ENCODE assay signal across 17 cellular contexts in the genomic region with DNA sequence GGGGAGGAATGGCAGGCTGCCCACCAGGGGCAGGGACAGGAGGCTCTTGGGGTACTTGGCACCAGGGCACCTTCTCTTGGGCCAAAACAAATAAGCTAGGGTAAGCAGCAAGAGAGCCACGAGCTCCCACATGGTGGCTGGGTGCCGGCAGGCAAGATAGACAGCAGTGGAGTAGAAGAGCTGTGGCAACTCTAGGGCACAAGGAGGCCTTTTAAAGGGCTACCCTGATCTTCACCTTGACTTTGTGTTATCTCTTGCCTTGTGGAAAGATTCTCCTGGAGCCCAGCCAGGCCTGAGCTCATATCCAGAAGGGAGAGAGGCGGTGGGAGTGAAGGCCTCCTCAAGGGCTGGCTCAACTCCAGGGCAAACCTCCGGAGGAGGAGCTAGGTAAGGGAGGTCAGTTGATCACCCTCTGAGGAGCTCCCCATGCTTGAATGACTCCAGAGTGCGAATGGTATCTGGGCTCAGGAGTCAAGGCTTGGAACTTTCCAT. TPM values are rescaled to one million over a fixed set of nuclear protein-coding genes. Genes with fewer than 3 reads are reported as not detected.
DNase-seq lines count a peak whose midpoint lies in the region; ATAC-seq and TF ChIP-seq lines count a peak whose summit lies in the region.
"Had no signal": no experiment of that assay in that cellular context is flagged by ENCODE, and none has a peak within 500 bp of the region (broad histone marks: within the 10 kb centered on the region; RNA-seq: fewer than 3 reads in every experiment).

A gene with protein sequence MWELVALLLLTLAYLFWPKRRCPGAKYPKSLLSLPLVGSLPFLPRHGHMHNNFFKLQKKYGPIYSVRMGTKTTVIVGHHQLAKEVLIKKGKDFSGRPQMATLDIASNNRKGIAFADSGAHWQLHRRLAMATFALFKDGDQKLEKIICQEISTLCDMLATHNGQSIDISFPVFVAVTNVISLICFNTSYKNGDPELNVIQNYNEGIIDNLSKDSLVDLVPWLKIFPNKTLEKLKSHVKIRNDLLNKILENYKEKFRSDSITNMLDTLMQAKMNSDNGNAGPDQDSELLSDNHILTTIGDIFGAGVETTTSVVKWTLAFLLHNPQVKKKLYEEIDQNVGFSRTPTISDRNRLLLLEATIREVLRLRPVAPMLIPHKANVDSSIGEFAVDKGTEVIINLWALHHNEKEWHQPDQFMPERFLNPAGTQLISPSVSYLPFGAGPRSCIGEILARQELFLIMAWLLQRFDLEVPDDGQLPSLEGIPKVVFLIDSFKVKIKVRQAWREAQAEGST (minus strand): TSS at position 184 of the 492 bp plus-strand sequence. CDS start 52 bp downstream, at position 132.

- no peaks in the 10 kb centered on the region for H3F3A ChIP-seq in smooth muscle cell (ENCODE audit: low read depth)

- no peaks in the 10 kb centered on the region for H3K27me3 ChIP-seq in Caco-2 (replicated peaks; ENCODE audit: control insufficient read depth, insufficient read depth, low read length)
- H3K27me3 ChIP-seq in body of pancreas = no peaks in the 10 kb centered on the region
- H3K27me3 ChIP-seq in smooth muscle cell (ENCODE audit: low read depth) = peaks cover 5% of the 10 kb centered on the region
- H3K27me3 ChIP-seq: heart right ventricle had no signal

- no TSS peak for BruUV-seq in Caco-2 (replicated peaks; lab: Mats Ljungman, UMichigan)

- H3K27me3 Mint-ChIP-seq in Caco-2 (ENCODE audit: insufficient read depth, unreplicated experiment) (no peaks in the 10 kb centered on the region), nephron (ENCODE audit: low read depth) (peaks cover 17% of the 10 kb centered on the region)

- H3K9ac ChIP-seq in smooth muscle cell (ENCODE audit: low read depth) = no peak within 1 kb of the TSS

- peaks cover 16% of the 10 kb centered on the region for H3K4me1 Mint-ChIP-seq in Caco-2 (ENCODE audit: low read depth, unreplicated experiment)
- H3K4me1 Mint-ChIP-seq in nephron = peaks cover 8% of the 10 kb centered on the region
- H3K4me1 Mint-ChIP-seq: T-cell had no signal

- H3K36me3 Mint-ChIP-seq in Caco-2 (ENCODE audit: insufficient read depth, unreplicated experiment) (peaks cover 7% of the 10 kb centered on the region), nephron (ENCODE audit: low read depth) (peaks cover 4% of the 10 kb centered on the region)

- H3K27ac ChIP-seq in body of pancreas (no peak within 1 kb of the TSS), smooth muscle cell (ENCODE audit: low read depth) (no peak within 1 kb of the TSS)
- H3K27ac ChIP-seq: esophagus squamous epithelium, heart right ventricle, left ventricle myocardium inferior had no signal

- H3K9me3 ChIP-seq in Caco-2 (peaks cover 34% of the 10 kb centered on the region), body of pancreas (no peaks in the 10 kb centered on the region), smooth muscle cell (replicated peaks; ENCODE audit: low read depth) (no peaks in the 10 kb centered on the region)

- H3K79me2 ChIP-seq in smooth muscle cell (ENCODE audit: low read depth) = no peaks in the 10 kb centered on the region

- TF ChIP-seq CTCF in Caco-2 (IDR thresholded peaks at IDR 0.05; ENCODE audit: insufficient read depth in 1 of 2, low read depth in 1 of 2, low read length in 1 of 2, severe bottlenecking in 1 of 2, unreplicated experiment in 1 of 2) (no peak), body of pancreas (IDR thresholded peaks at IDR 0.05) (no peak), nephron (IDR thresholded peaks at IDR 0.05; ENCODE audit: unreplicated experiment in 3 of 3) (no peak), GM13976 (IDR thresholded peaks at IDR 0.05; ENCODE audit: borderline replicate concordance, control extremely low read depth, extremely low read depth, insufficient read depth, missing control alignments) (no peak), smooth muscle cell (IDR thresholded peaks at IDR 0.05; ENCODE audit: borderline replicate concordance, insufficient read depth, poor library complexity, severe bottlenecking) (no peak)

- ATAC-seq in body of pancreas = peak; percentile 62
- ATAC-seq in HG02840 (IDR thresholded peaks at IDR 0.05; ENCODE audit: low FRiP score, unreplicated experiment) = no peak
- ATAC-seq: naive thymus-derived CD8-positive, alpha-beta T cell; T-cell; WTC11 had no signal

- H3K4me3 ChIP-seq in Caco-2 (ENCODE audit: low read depth, low read length) (no peak within 1 kb of the TSS), body of pancreas (no peak within 1 kb of the TSS), smooth muscle cell (no peak within 1 kb of the TSS)
- H3K4me3 ChIP-seq: esophagus squamous epithelium, heart right ventricle, left ventricle myocardium inferior had no signal

- peak within 1 kb of the TSS; percentile 15 for H3K27ac Mint-ChIP-seq in Caco-2 (ENCODE audit: unreplicated experiment)
- H3K27ac Mint-ChIP-seq in nephron = peak within 1 kb of the TSS; percentile 47 to 87 (median 61)
- H3K27ac Mint-ChIP-seq: naive thymus-derived CD8-positive, alpha-beta T cell; T-cell; WTC11 had no signal

- no peak within 1 kb of the TSS for H3K4me3 Mint-ChIP-seq in Caco-2 (ENCODE audit: unreplicated experiment)
- no peak within 1 kb of the TSS for H3K4me3 Mint-ChIP-seq in nephron
- H3K4me3 Mint-ChIP-seq: naive thymus-derived CD8-positive, alpha-beta T cell; T-cell; WTC11 had no signal

- CTCF ChIA-PET in Caco-2 (lab: Charles Lee) = interaction anchor here (1.1 kb wide), 1 partner anchor 65 kb away, joined by 3 read pairs; no protein-coding TSS in a partner anchor

- no peak within 1 kb of the TSS for H2AFZ ChIP-seq in smooth muscle cell (ENCODE audit: low read depth)

- in situ Hi-C loops in GM13976 (cut with MboI; ENCODE audit: low sequenced_read_pairs, unreplicated experiment) = no loop called here

- no peak for TF ChIP-seq POLR2A in body of pancreas (IDR thresholded peaks at IDR 0.05)

- no peaks in the 10 kb centered on the region for H3K36me3 ChIP-seq in Caco-2 (ENCODE audit: control insufficient read depth, insufficient read depth, low read length)
- no peaks in the 10 kb centered on the region for H3K36me3 ChIP-seq in body of pancreas (replicated peaks in 1 of 2; ENCODE audit: insufficient read depth in 1 of 2, low read depth in 2 of 2)
- H3K36me3 ChIP-seq in smooth muscle cell (ENCODE audit: low read depth) = no peaks in the 10 kb centered on the region
- H3K36me3 ChIP-seq: esophagus squamous epithelium, heart right ventricle, left ventricle myocardium inferior had no signal

- POLR2A ChIA-PET in Caco-2 (lab: Charles Lee) = no interaction called here

- peaks cover 14% of the 10 kb centered on the region; the same call in 1 of the 2 replicates for H3K4me1 ChIP-seq in Caco-2
- H3K4me1 ChIP-seq in body of pancreas = peaks cover 17% of the 10 kb centered on the region
- no peaks in the 10 kb centered on the region for H3K4me1 ChIP-seq in smooth muscle cell (ENCODE audit: low read depth)

- WGBS in body of pancreas, 2 donors = 30 to 31% methylated on average over 4 to 5 of the region's 5 CpGs
- WGBS in smooth muscle cell (ENCODE audit: low lambda C conversion rate) = 90% methylated on average over 5 of the region's 5 CpGs

- no peaks in the 10 kb centered on the region for H4K20me1 ChIP-seq in smooth muscle cell (ENCODE audit: low read depth)

- DNase-seq in Caco-2 = no peak
- peak; percentile 33 for DNase-seq in NCI-H2029 (lab: John Stamatoyannopoulos, UW)
- peak; percentile 57 to 78 (median 74) for DNase-seq in body of pancreas
- DNase-seq in GM13976 (ENCODE audit: low spot score) = no peak
- DNase-seq in NCI-H146 treated with DMSO at 0.1 percent for 48 hours (lab: John Stamatoyannopoulos, UW; ENCODE audit: unreplicated experiment) = no peak
- DNase-seq in smooth muscle cell (lab: John Stamatoyannopoulos, UW; ENCODE audit: unreplicated experiment) = no peak
- DNase-seq: activated gamma-delta T cell; dermis blood vessel endothelial cell; esophagus squamous epithelium; heart right ventricle; left ventricle myocardium inferior; naive thymus-derived CD8-positive, alpha-beta T cell; NCI-H774; T-cell had no signal

- H3K9me3 Mint-ChIP-seq in Caco-2 (ENCODE audit: unreplicated experiment) = peaks cover 26% of the 10 kb centered on the region
- peaks cover 20% of the 10 kb centered on the region for H3K9me3 Mint-ChIP-seq in nephron

- H3K4me2 ChIP-seq in smooth muscle cell = no peak within 1 kb of the TSS

- intact Hi-C loops in Caco-2 (cut with micrococcal nuclease; ENCODE audit: unreplicated experiment) = loop anchor here (10.0 kb wide), 1 partner anchor 408 kb away; a partner anchor contains a TSS
- intact Hi-C loops in body of pancreas (cut with DNase I) = loop anchor here (10.0 kb wide), 1 partner anchor 408 kb away; a partner anchor contains a TSS

RNA-seq across cellular contexts. Expression of the gene that starts here (rescaled TPM):
- total RNA-seq in Caco-2 (2022) = not detected in 2 replicates
- not detected for total RNA-seq in body of pancreas
- not detected in 2 replicates for total RNA-seq in smooth muscle cell
- polyA plus RNA-seq in smooth muscle cell = not detected in 2 replicates
- total RNA-seq: dermis blood vessel endothelial cell; esophagus squamous epithelium; left ventricle myocardium inferior; naive thymus-derived CD8-positive, alpha-beta T cell had no signal

Comparison
In these comparisons a context has a peak if more than half of its experiments do, and no peak if none do; other contexts are left out.
1. Peak in DNase-seq and ATAC-seq in body of pancreas; RNA of the gene not detected or under 1 TPM.